8 cellular contexts compared by ENCODE assay signal in genomic region chr1:86703696-86704455, GRCh38. TPM values are rescaled to one million over a fixed set of nuclear protein-coding genes. Genes with fewer than 3 reads are reported as not detected.
DNase-seq lines count a peak whose midpoint lies in the region; ATAC-seq and TF ChIP-seq lines count a peak whose summit lies in the region.

No MANE protein-coding gene starts in this region.

- peak overlapping the region; percentile 83 for H3K4me3 ChIP-seq in AG09309 (ENCODE audit: control insufficient read depth, low read depth, low read length)

- H3K4me3 Mint-ChIP-seq in activated T-cell treated with anti-CD3 and anti-CD28 coated beads, Interleukin-2, amount 50 U/mL, for 24 hours: peak overlapping the region; percentile 99

- TF ChIP-seq CTCF in AG09309 (IDR thresholded peaks at IDR 0.05; ENCODE audit: control insufficient read depth, insufficient read depth, low read depth, low read length, missing control alignments): no peak
- TF ChIP-seq CTCF in omental fat pad (IDR thresholded peaks at IDR 0.05): no peak

- peaks cover 20% of the 10 kb centered on the region for H3K36me3 Mint-ChIP-seq in activated T-cell treated with anti-CD3 and anti-CD28 coated beads, Interleukin-2, amount 50 U/mL, for 24 hours (ENCODE audit: low read depth)

- peaks cover 39% of the 10 kb centered on the region for H3K4me1 Mint-ChIP-seq in activated T-cell treated with anti-CD3 and anti-CD28 coated beads, Interleukin-2, amount 50 U/mL, for 24 hours (ENCODE audit: low read depth)

- H3K27ac Mint-ChIP-seq in activated T-cell treated with anti-CD3 and anti-CD28 coated beads, Interleukin-2, amount 50 U/mL, for 24 hours: peak overlapping the region; percentile 98

- ATAC-seq in GM18861 (IDR thresholded peaks at IDR 0.05; ENCODE audit: unreplicated experiment) (peak; percentile 25), HG03066 (IDR thresholded peaks at IDR 0.05; ENCODE audit: low read depth, unreplicated experiment) (peak; percentile 31), omental fat pad (ENCODE audit: low FRiP score) (peak; percentile 47)

- no peaks in the 10 kb centered on the region for H3K9me3 Mint-ChIP-seq in activated T-cell treated with anti-CD3 and anti-CD28 coated beads, Interleukin-2, amount 50 U/mL, for 24 hours

- DNase-seq in AG09309 (ENCODE audit: low read depth): no peak
- peak; percentile 4 for DNase-seq in NCI-H460 (ENCODE audit: extremely low read depth, low read depth)
- peak; percentile 83 for DNase-seq in activated T-cell treated with anti-CD3 and anti-CD28 coated beads, Interleukin-2, amount 50 U/mL, for 24 hours
- peak; percentile 55 for DNase-seq in globus pallidus (ENCODE audit: low spot score)
- peak; percentile 25 for DNase-seq in omental fat pad (ENCODE audit: low spot score)
- no peak for DNase-seq in glomerular visceral epithelial cell (ENCODE audit: extremely low spot score)

- H3K27me3 Mint-ChIP-seq in activated T-cell treated with anti-CD3 and anti-CD28 coated beads, Interleukin-2, amount 50 U/mL, for 24 hours: no peaks in the 10 kb centered on the region

RNA-seq across cellular contexts. Expression of gene SH3GLB1, which starts 0.5 kb away (rescaled TPM):
- 22.1 and 25.0 TPM in 2 replicates for total RNA-seq in NCI-H460 (2014; rRNA removed; shearing (Covaris generic))
- 8.9 and 12.0 TPM in 2 replicates for polyA plus RNA-seq in NCI-H460 (2014; cell fraction: nucleus; rRNA removed)
- total RNA-seq in omental fat pad: 100 to 1,000 TPM in 1 of 4 donors, 10 to 100 TPM in 3; 79.1 to 113 (median 93.6) TPM

Comparison
In these comparisons a context has a peak if more than half of its experiments do, and no peak if none do; other contexts are left out.
1. DNase-seq: peak in NCI-H460 (single experiment), activated T-cell treated with anti-CD3 and anti-CD28 coated beads, Interleukin-2, amount 50 U/mL, for 24 hours (single experiment), globus pallidus (single experiment) and omental fat pad (single experiment); none in AG09309 (single experiment) and glomerular visceral epithelial cell (single experiment).
2. Peak in every context shown above with its lines, with median percentiles within 50 percentile points of each other: ATAC-seq.